In the genomic region with DNA sequence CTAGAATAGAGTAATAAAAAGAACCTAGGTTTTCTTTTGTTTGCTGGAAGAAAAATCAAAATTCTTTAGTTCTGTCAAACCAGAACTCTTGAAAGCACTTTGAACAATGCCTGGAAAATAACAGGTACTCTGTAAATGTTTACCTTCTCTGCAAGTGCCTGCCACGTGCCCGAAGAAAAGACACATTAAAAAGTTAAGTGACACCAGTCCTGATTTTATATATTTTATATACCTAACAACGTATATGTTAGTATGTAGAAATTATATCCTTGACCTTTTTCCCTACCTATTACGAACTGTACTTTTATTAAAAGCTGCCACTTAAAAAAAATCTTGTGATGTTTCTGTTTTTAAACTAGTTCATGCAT, we compare ENCODE assay signal across 1 cellular context.
TF ChIP-seq lines count a peak whose summit lies in the region.

No MANE protein-coding gene starts in this region.

TF ChIP-seq in WTC11, 78 proteins besides CTCF, POLR2A, EP300 and RAD21 (continued from another document):
- no peak for TF ChIP-seq NR3C1 (CRISPR knock-in tag; conservative IDR thresholded peaks at IDR 0.05; ENCODE audit: low read depth)
